Comparison of ENCODE assay signal across 13 cellular contexts in the genomic region with DNA sequence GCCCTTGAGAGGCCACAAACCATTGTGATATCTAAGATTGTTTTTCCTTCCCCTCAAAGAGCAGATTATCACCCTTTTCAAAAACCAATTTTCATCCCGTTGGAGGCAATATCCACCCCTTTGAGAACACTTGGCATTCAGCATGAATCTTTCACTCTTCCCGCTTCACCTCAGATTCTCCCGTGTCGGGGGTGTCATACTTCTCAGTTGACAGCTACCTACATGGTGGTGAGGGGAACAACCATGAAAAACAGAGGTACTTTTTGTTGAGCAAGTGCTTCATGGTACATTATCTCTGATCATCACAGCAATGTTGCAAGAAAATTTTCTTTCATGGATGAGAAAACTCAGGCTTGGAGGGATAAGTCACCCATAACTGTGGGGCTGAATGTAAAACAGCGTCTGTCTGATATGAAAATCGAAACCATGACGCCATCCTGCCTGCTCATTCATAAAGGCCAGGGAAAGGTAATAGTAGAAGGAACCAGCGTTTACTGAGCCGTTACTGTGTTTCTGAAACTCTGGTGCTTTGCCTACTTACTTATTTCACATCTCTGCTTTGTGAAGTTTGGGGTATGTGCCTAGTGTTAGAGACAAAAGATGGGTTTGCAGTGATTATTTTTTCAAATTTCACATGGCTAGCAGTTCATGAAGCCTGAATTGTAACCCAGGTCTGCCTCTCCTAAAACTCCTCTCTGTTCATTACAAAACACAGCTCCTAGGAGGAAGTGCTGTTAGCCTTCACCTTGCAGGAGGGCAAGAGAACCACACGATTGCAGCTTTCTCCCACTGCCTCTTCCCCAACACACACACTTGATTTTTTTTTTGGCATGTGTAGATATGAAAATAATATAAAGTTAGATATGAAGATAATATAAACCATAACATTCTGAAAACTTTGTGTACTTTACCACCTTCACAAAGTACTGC. TPM values are rescaled to one million over a fixed set of nuclear protein-coding genes. Genes with fewer than 3 reads are reported as not detected.
A peak's percentile ranks its signal among the peaks of the same experiment; 100 is the strongest.
DNase-seq lines count a peak whose midpoint lies in the region; ATAC-seq and FAIRE-seq lines count a peak whose summit lies in the region.
"Had no signal": no experiment of that assay in that cellular context is flagged by ENCODE, and none has a peak within 500 bp of the region (broad histone marks: within the 10 kb centered on the region; RNA-seq: fewer than 3 reads in every experiment).

No MANE protein-coding gene starts in this region.

- POLR2A ChIA-PET in naive thymus-derived CD4-positive, alpha-beta T cell (lab: Charles Lee) = no interaction called here

- H3K9me3 Mint-ChIP-seq in naive thymus-derived CD4-positive, alpha-beta T cell = peaks cover 0 to 6% (median 0%) of the 10 kb centered on the region in 11 donors

- no peaks in the 10 kb centered on the region for H3K36me3 Mint-ChIP-seq in naive thymus-derived CD4-positive, alpha-beta T cell
- H3K36me3 Mint-ChIP-seq: naive B cell had no signal

- H3K4me3 ChIP-seq in naive thymus-derived CD4-positive, alpha-beta T cell (ENCODE audit: low read length) = no peak overlapping the region
- H3K4me3 ChIP-seq: SK-N-MC had no signal

- DNase-seq in GM18507 (ENCODE audit: extremely low spot score, insufficient read length, low read depth) (peak; percentile 30), SHP77 (lab: John Stamatoyannopoulos, UW) (peak; percentile 36 to 39), NCI-H128 (lab: John Stamatoyannopoulos, UW; ENCODE audit: unreplicated experiment) (no peak), frontal cortex (ENCODE audit: low spot score in 2 of 2) (no peak), NCI-H1048 (lab: John Stamatoyannopoulos, UW) (no peak)
- DNase-seq in naive thymus-derived CD4-positive, alpha-beta T cell = no peak
- DNase-seq: naive B cell, NCI-H2107 had no signal

- H3K4me3 Mint-ChIP-seq in naive thymus-derived CD4-positive, alpha-beta T cell = no peak overlapping the region
- H3K4me3 Mint-ChIP-seq: naive B cell had no signal

- no peaks in the 10 kb centered on the region for H3K9me3 ChIP-seq in naive thymus-derived CD4-positive, alpha-beta T cell (ENCODE audit: control insufficient read depth in 2 of 3, low read length in 3 of 3)

- no peaks in the 10 kb centered on the region for H3K36me3 ChIP-seq in naive thymus-derived CD4-positive, alpha-beta T cell (ENCODE audit: control insufficient read depth in 2 of 3, insufficient read depth in 3 of 3, low read length in 3 of 3)

- no peak overlapping the region for H3K27ac Mint-ChIP-seq in naive thymus-derived CD4-positive, alpha-beta T cell
- H3K27ac Mint-ChIP-seq: naive B cell had no signal

- no peaks in the 10 kb centered on the region for H3K27me3 ChIP-seq in naive thymus-derived CD4-positive, alpha-beta T cell (ENCODE audit: control insufficient read depth in 2 of 2, insufficient read depth in 2 of 2, low read length in 2 of 2)

- no peaks in the 10 kb centered on the region for H3K4me1 ChIP-seq in naive thymus-derived CD4-positive, alpha-beta T cell (ENCODE audit: control insufficient read depth in 2 of 2, insufficient read depth in 2 of 2, low read length in 2 of 2)

- H3K27ac ChIP-seq in naive thymus-derived CD4-positive, alpha-beta T cell (ENCODE audit: low read depth, low read length) = no peak overlapping the region
- H3K27ac ChIP-seq: C4-2B, SK-N-MC had no signal

- ATAC-seq in GM21381 (IDR thresholded peaks at IDR 0.05; ENCODE audit: unreplicated experiment) (peak; percentile 86), HG03060 (IDR thresholded peaks at IDR 0.05; ENCODE audit: low read depth, unreplicated experiment) (peak; percentile 82)
- ATAC-seq in naive thymus-derived CD4-positive, alpha-beta T cell = no peak

- FAIRE-seq in GM18507 (lab: Jason Lieb, UNC) (peak; percentile 89), frontal cortex (lab: Jason Lieb, UNC) (no peak)

- peaks cover 14 to 41% (median 22%) of the 10 kb centered on the region in 5 donors for H3K27me3 Mint-ChIP-seq in naive thymus-derived CD4-positive, alpha-beta T cell

- H3K4me1 Mint-ChIP-seq in naive thymus-derived CD4-positive, alpha-beta T cell = no peaks in the 10 kb centered on the region
- H3K4me1 Mint-ChIP-seq: naive B cell had no signal

- intact Hi-C loops in naive thymus-derived CD4-positive, alpha-beta T cell (cut with micrococcal nuclease) = no loop called here

- CTCF ChIA-PET in naive thymus-derived CD4-positive, alpha-beta T cell (lab: Charles Lee) = no interaction called here

RNA-seq across cellular contexts. Expression of gene SV2B, which starts 35.4 kb away (rescaled TPM):
- under 1 TPM; 0.05 to 0.16 (median 0.08) TPM for total RNA-seq in naive thymus-derived CD4-positive, alpha-beta T cell
- under 1 TPM; 0.02 to 0.06 TPM for polyA plus RNA-seq in naive thymus-derived CD4-positive, alpha-beta T cell
- total RNA-seq in frontal cortex = 42.8 TPM
- total RNA-seq: HT1080 had no signal

Comparison
In these comparisons a context has a peak if more than half of its experiments do, and no peak if none do; other contexts are left out.
1. DNase-seq: peak in GM18507 (single experiment) and SHP77 (2 of 2); none in naive thymus-derived CD4-positive, alpha-beta T cell (0 of 9), NCI-H128 (single experiment), frontal cortex (0 of 2) and NCI-H1048 (single experiment).
2. RNA of gene SV2B, which starts 35.4 kb away (total RNA-seq): 42.8 TPM in frontal cortex (single experiment); 0.05 to 0.16 TPM in naive thymus-derived CD4-positive, alpha-beta T cell; every median in the first group is over 10 times any median in the second.